1 cellular context compared by ENCODE assay signal in genomic region chr2:18516112-18516511, GRCh38.
TF ChIP-seq lines count a peak whose summit lies in the region.

No MANE protein-coding gene starts in this region.

TF ChIP-seq in WTC11, 78 proteins besides CTCF, POLR2A, EP300 and RAD21 (continued from another document):
- TF ChIP-seq E2F4 (CRISPR knock-in tag; IDR thresholded peaks at IDR 0.05; ENCODE audit: borderline replicate concordance, low read depth): no peak
- no peak for TF ChIP-seq CDX4 (CRISPR knock-in tag; IDR thresholded peaks at IDR 0.05; ENCODE audit: borderline replicate concordance)
- TF ChIP-seq CBFB (CRISPR knock-in tag; IDR thresholded peaks at IDR 0.05; ENCODE audit: low read depth): no peak
- no peak for TF ChIP-seq TEAD1 (CRISPR knock-in tag; IDR thresholded peaks at IDR 0.05)
- TF ChIP-seq CREB1 (CRISPR knock-in tag; IDR thresholded peaks at IDR 0.05): no peak
- TF ChIP-seq ZNF121 (CRISPR knock-in tag; IDR thresholded peaks at IDR 0.05): no peak
- TF ChIP-seq ELF4 (CRISPR knock-in tag; IDR thresholded peaks at IDR 0.05; ENCODE audit: low read depth): no peak
- no peak for TF ChIP-seq IRF1 (CRISPR knock-in tag; IDR thresholded peaks at IDR 0.05)
- TF ChIP-seq SOX15 (CRISPR knock-in tag; IDR thresholded peaks at IDR 0.05): no peak
- no peak for TF ChIP-seq ZBTB21 (CRISPR knock-in tag; IDR thresholded peaks at IDR 0.05; ENCODE audit: borderline replicate concordance)
- no peak for TF ChIP-seq TEAD4 (CRISPR knock-in tag; IDR thresholded peaks at IDR 0.05)
- TF ChIP-seq, protein P1, sequence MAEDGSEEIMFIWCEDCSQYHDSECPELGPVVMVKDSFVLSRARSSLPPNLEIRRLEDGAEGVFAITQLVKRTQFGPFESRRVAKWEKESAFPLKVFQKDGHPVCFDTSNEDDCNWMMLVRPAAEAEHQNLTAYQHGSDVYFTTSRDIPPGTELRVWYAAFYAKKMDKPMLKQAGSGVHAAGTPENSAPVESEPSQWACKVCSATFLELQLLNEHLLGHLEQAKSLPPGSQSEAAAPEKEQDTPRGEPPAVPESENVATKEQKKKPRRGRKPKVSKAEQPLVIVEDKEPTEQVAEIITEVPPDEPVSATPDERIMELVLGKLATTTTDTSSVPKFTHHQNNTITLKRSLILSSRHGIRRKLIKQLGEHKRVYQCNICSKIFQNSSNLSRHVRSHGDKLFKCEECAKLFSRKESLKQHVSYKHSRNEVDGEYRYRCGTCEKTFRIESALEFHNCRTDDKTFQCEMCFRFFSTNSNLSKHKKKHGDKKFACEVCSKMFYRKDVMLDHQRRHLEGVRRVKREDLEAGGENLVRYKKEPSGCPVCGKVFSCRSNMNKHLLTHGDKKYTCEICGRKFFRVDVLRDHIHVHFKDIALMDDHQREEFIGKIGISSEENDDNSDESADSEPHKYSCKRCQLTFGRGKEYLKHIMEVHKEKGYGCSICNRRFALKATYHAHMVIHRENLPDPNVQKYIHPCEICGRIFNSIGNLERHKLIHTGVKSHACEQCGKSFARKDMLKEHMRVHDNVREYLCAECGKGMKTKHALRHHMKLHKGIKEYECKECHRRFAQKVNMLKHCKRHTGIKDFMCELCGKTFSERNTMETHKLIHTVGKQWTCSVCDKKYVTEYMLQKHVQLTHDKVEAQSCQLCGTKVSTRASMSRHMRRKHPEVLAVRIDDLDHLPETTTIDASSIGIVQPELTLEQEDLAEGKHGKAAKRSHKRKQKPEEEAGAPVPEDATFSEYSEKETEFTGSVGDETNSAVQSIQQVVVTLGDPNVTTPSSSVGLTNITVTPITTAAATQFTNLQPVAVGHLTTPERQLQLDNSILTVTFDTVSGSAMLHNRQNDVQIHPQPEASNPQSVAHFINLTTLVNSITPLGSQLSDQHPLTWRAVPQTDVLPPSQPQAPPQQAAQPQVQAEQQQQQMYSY (CRISPR knock-in tag; IDR thresholded peaks at IDR 0.05): no peak
- TF ChIP-seq, protein P2, sequence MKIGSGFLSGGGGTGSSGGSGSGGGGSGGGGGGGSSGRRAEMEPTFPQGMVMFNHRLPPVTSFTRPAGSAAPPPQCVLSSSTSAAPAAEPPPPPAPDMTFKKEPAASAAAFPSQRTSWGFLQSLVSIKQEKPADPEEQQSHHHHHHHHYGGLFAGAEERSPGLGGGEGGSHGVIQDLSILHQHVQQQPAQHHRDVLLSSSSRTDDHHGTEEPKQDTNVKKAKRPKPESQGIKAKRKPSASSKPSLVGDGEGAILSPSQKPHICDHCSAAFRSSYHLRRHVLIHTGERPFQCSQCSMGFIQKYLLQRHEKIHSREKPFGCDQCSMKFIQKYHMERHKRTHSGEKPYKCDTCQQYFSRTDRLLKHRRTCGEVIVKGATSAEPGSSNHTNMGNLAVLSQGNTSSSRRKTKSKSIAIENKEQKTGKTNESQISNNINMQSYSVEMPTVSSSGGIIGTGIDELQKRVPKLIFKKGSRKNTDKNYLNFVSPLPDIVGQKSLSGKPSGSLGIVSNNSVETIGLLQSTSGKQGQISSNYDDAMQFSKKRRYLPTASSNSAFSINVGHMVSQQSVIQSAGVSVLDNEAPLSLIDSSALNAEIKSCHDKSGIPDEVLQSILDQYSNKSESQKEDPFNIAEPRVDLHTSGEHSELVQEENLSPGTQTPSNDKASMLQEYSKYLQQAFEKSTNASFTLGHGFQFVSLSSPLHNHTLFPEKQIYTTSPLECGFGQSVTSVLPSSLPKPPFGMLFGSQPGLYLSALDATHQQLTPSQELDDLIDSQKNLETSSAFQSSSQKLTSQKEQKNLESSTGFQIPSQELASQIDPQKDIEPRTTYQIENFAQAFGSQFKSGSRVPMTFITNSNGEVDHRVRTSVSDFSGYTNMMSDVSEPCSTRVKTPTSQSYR (CRISPR knock-in tag; IDR thresholded peaks at IDR 0.05): no peak
- TF ChIP-seq ESRRA (CRISPR knock-in tag; IDR thresholded peaks at IDR 0.05; ENCODE audit: borderline replicate concordance): no peak
